ENCODE assay signal across 1 cellular context in the genomic region with DNA sequence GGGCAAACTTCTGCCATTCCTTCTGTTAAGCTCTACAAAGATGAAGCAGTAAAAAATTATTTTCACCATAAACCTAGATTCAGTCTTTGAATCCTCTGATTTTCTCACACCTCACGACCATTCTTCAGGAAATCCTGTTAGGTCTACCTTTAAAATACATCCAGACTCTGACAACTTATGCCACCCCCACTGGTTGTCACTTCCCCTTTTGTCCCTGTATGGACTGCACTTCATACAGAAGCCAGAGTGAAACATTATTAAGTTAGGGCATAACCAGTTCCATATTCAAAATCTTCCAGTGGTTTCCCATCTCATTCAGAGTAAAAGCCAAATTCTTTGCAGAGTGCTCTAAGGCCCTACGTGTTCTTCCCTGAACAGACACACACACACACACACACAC.
TF ChIP-seq lines count a peak whose summit lies in the region.

No MANE protein-coding gene starts in this region.

TF ChIP-seq in H1, 55 proteins besides CTCF, POLR2A, EP300 and RAD21:
- TF ChIP-seq NRF1 (IDR thresholded peaks at IDR 0.05; ENCODE audit: low read depth, low read length), result no peak
- no peak for TF ChIP-seq GTF2F1 (IDR thresholded peaks at IDR 0.05; ENCODE audit: borderline replicate concordance, low read depth, low read length)
- no peak for TF ChIP-seq RFX5 (IDR thresholded peaks at IDR 0.05; ENCODE audit: borderline replicate concordance, low read depth, low read length)
- no peak for TF ChIP-seq JUND (IDR thresholded peaks at IDR 0.05; ENCODE audit: low read length)
- no peak for TF ChIP-seq CREB1 (IDR thresholded peaks at IDR 0.05)
- no peak for TF ChIP-seq CBX5 (IDR thresholded peaks at IDR 0.05; ENCODE audit: low read depth, low read length)
- no peak for TF ChIP-seq TAF1 (IDR thresholded peaks at IDR 0.05; ENCODE audit: low read depth, low read length)
- no peak for TF ChIP-seq HDAC6 (IDR thresholded peaks at IDR 0.05; ENCODE audit: low read depth, low read length)
- TF ChIP-seq TBP (IDR thresholded peaks at IDR 0.05; ENCODE audit: low read depth, low read length), result no peak
- TF ChIP-seq JUN (IDR thresholded peaks at IDR 0.05; ENCODE audit: low read depth, low read length), result no peak
- TF ChIP-seq SP1 (IDR thresholded peaks at IDR 0.05; ENCODE audit: low read depth, low read length), result no peak
- TF ChIP-seq, protein P1, sequence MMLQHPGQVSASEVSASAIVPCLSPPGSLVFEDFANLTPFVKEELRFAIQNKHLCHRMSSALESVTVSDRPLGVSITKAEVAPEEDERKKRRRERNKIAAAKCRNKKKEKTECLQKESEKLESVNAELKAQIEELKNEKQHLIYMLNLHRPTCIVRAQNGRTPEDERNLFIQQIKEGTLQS (IDR thresholded peaks at IDR 0.05; ENCODE audit: insufficient read depth, low read depth, low read length), result no peak
- no peak for TF ChIP-seq YY1 (IDR thresholded peaks at IDR 0.05; ENCODE audit: low read depth, low read length)
- no peak for TF ChIP-seq TAF7 (optimal IDR thresholded peaks at IDR 0.05; ENCODE audit: borderline replicate concordance, low read depth, low read length)
- TF ChIP-seq NANOG (IDR thresholded peaks at IDR 0.05; ENCODE audit: insufficient read depth, low read depth, low read length, poor library complexity, severe bottlenecking), result no peak
